17 cellular contexts compared by ENCODE assay signal in genomic region chr7:136652635-136653370, GRCh38.
"Had no signal": no experiment of that assay in that cellular context is flagged by ENCODE, and none has a peak within 500 bp of the region (broad histone marks: within the 10 kb centered on the region; RNA-seq: fewer than 3 reads in every experiment).

No MANE protein-coding gene starts in this region.

- H3K27ac ChIP-seq: neutrophil, right atrium auricular region, skin epidermis, suprapubic skin, upper lobe of left lung had no signal

- H3K9me3 ChIP-seq: neutrophil, right atrium auricular region, suprapubic skin, upper lobe of left lung had no signal

- H3K4me3 ChIP-seq: right atrium auricular region, skin epidermis, suprapubic skin, upper lobe of left lung had no signal

- H3K36me3 ChIP-seq: neutrophil, right atrium auricular region, suprapubic skin, upper lobe of left lung had no signal

- H3K4me3 Mint-ChIP-seq: activated B cell treated with CpG ODN at 0.5 μM for 24 hours; activated CD4-positive, alpha-beta T cell treated with anti-CD3 and anti-CD28 coated beads, Interleukin-2, amount 10 ng/mL, durations not matched to agents 24 days and 14 days; activated CD8-positive, alpha-beta T cell treated with anti-CD3 and anti-CD28 coated beads, Interleukin-2, amount 10 ng/mL, durations not matched to agents 7 days and 5 days; activated naive CD8-positive, alpha-beta T cell treated with anti-CD3 and anti-CD28 coated beads for 36 hours; natural killer cell; stimulated activated naive CD8-positive, alpha-beta T cell treated with anti-CD3 and anti-CD28 coated beads, Interleukin-15, Interleukin-2, amounts not matched to agents 100 ng/mL and 50 ng/mL, for 24 hours had no signal

- H3K9me3 Mint-ChIP-seq: activated CD4-positive, alpha-beta T cell treated with anti-CD3 and anti-CD28 coated beads, Interleukin-2, amount 10 ng/mL, durations not matched to agents 24 days and 14 days had no signal

- H3K4me1 ChIP-seq: right atrium auricular region, suprapubic skin, upper lobe of left lung had no signal

- DNase-seq: activated B cell treated with CpG ODN at 0.5 μM for 24 hours; activated CD4-positive, alpha-beta T cell treated with anti-CD3 and anti-CD28 coated beads, Interleukin-2, amount 10 ng/mL, durations not matched to agents 24 days and 14 days; activated CD8-positive, alpha-beta memory T cell treated with anti-CD3 and anti-CD28 coated beads, Interleukin-2, amount 50 U/mL, for 4 hours; activated CD8-positive, alpha-beta T cell treated with anti-CD3 and anti-CD28 coated beads, Interleukin-2, amount 10 ng/mL, durations not matched to agents 7 days and 5 days; activated gamma-delta T cell; activated naive CD8-positive, alpha-beta T cell treated with anti-CD3 and anti-CD28 coated beads for 36 hours; activated T-cell treated with anti-CD3 and anti-CD28 coated beads, Interleukin-2, amount 50 U/mL, for 48 hours; hippocampal formation; mesendoderm; natural killer cell; SW 1271; upper lobe of left lung had no signal

- H3K4me1 Mint-ChIP-seq: activated B cell treated with CpG ODN at 0.5 μM for 24 hours; activated CD4-positive, alpha-beta T cell treated with anti-CD3 and anti-CD28 coated beads, Interleukin-2, amount 10 ng/mL, durations not matched to agents 24 days and 14 days; activated naive CD8-positive, alpha-beta T cell treated with anti-CD3 and anti-CD28 coated beads for 36 hours; natural killer cell had no signal

- H3K27ac Mint-ChIP-seq: activated B cell treated with CpG ODN at 0.5 μM for 24 hours; activated CD4-positive, alpha-beta T cell treated with anti-CD3 and anti-CD28 coated beads, Interleukin-2, amount 10 ng/mL, durations not matched to agents 24 days and 14 days; activated CD8-positive, alpha-beta T cell treated with anti-CD3 and anti-CD28 coated beads, Interleukin-2, amount 10 ng/mL, durations not matched to agents 7 days and 5 days; activated naive CD8-positive, alpha-beta T cell treated with anti-CD3 and anti-CD28 coated beads for 36 hours; natural killer cell; stimulated activated naive CD8-positive, alpha-beta T cell treated with anti-CD3 and anti-CD28 coated beads, Interleukin-15, Interleukin-2, amounts not matched to agents 100 ng/mL and 50 ng/mL, for 24 hours had no signal

- H3K36me3 Mint-ChIP-seq: activated naive CD8-positive, alpha-beta T cell treated with anti-CD3 and anti-CD28 coated beads for 36 hours; natural killer cell had no signal

- H3K27me3 Mint-ChIP-seq: activated B cell treated with CpG ODN at 0.5 μM for 24 hours; activated CD4-positive, alpha-beta T cell treated with anti-CD3 and anti-CD28 coated beads, Interleukin-2, amount 10 ng/mL, durations not matched to agents 24 days and 14 days; activated naive CD8-positive, alpha-beta T cell treated with anti-CD3 and anti-CD28 coated beads for 36 hours; stimulated activated naive CD8-positive, alpha-beta T cell treated with anti-CD3 and anti-CD28 coated beads, Interleukin-15, Interleukin-2, amounts not matched to agents 100 ng/mL and 50 ng/mL, for 24 hours had no signal
